22 cellular contexts compared by ENCODE assay signal in the genomic region with DNA sequence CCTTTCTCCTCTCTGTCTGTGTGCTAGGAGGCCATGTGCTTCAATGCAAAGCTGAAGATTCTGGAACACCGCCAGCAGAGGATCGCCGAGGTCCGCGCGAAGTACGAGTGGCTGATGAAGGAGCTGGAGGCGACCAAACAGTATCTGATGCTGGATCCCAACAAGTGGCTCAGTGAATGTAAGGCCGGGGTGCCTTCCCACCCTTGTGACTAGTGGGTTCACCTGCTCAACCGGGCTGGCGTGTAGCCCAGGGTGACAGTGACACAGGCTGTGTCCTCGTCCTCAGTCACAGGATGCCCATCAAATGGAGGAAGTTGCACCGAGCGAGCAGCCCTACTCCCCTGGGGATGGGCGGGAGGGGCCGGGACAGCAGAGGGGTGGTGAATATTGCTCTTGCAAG.
DNase-seq lines count a peak whose midpoint lies in the region; ATAC-seq and TF ChIP-seq lines count a peak whose summit lies in the region.
"Had no signal": no experiment of that assay in that cellular context is flagged by ENCODE, and none has a peak within 500 bp of the region (broad histone marks: within the 10 kb centered on the region; RNA-seq: fewer than 3 reads in every experiment).

No MANE protein-coding gene starts in this region.

- H3K27ac ChIP-seq in OCI-LY7 (ENCODE audit: low read depth, low read length, poor library complexity, severe bottlenecking): no peak overlapping the region
- no peak overlapping the region for H3K27ac ChIP-seq in spleen
- no peak overlapping the region for H3K27ac ChIP-seq in mammary epithelial cell (ENCODE audit: insufficient read depth, low read depth, low read length)
- H3K27ac ChIP-seq: A549, colonic mucosa, RWPE1, sigmoid colon had no signal

- no peak overlapping the region for H3K4me2 ChIP-seq in OCI-LY7 (ENCODE audit: low read length)
- no peak overlapping the region for H3K4me2 ChIP-seq in mammary epithelial cell (ENCODE audit: insufficient read depth, low read depth, low read length)
- H3K4me2 ChIP-seq: A549 had no signal

- H3K4me3 ChIP-seq in NB4 (ENCODE audit: low read depth, low read length): no peak overlapping the region
- H3K4me3 ChIP-seq in OCI-LY7 (ENCODE audit: low read depth, low read length, poor library complexity, severe bottlenecking): no peak overlapping the region
- no peak overlapping the region for H3K4me3 ChIP-seq in spleen
- H3K4me3 ChIP-seq in mammary epithelial cell (replicated peaks in 1 of 3; ENCODE audit: insufficient read depth in 1 of 3, low read depth in 2 of 3, low read length in 3 of 3): no peak overlapping the region
- H3K4me3 ChIP-seq: A549, colonic mucosa, sigmoid colon had no signal

- peak in 2 of 3 experiments; percentile 33 to 55 for DNase-seq in NCI-H1417 (lab: John Stamatoyannopoulos, UW)
- DNase-seq in NCI-H1417 treated with DMSO at 0.1 percent for 48 hours (lab: John Stamatoyannopoulos, UW): no peak
- peak; percentile 78 for DNase-seq in NB4 (ENCODE audit: low read depth)
- DNase-seq in OCI-LY7 (ENCODE audit: low spot score): peak; percentile 53
- peak; percentile 89 for DNase-seq in spleen
- DNase-seq in mammary epithelial cell: no peak
- no peak for DNase-seq in activated naive CD4-positive, alpha-beta T cell treated with anti-CD3 and anti-CD28 coated beads, Interleukin-2, amount 50 U/mL, for 16 hours
- DNase-seq in effector memory CD8-positive, alpha-beta T cell: no peak
- DNase-seq: activated CD4-positive, alpha-beta T cell treated with anti-CD3 and anti-CD28 coated beads for 36 hours; colonic mucosa; naive thymus-derived CD8-positive, alpha-beta T cell; NCI-H2081 treated with DMSO at 0.1 percent for 48 hours; sigmoid colon; stimulated activated CD4-positive, alpha-beta T cell treated with anti-CD3 and anti-CD28 coated beads, Interleukin-1b, Interleukin-23, amount 100 ng/mL, for 48 hours; SW 1271; trophoblast cell had no signal

- no peaks in the 10 kb centered on the region for H3K9me3 ChIP-seq in OCI-LY7 (ENCODE audit: low read length)
- no peaks in the 10 kb centered on the region for H3K9me3 ChIP-seq in spleen
- peaks cover 8% of the 10 kb centered on the region for H3K9me3 ChIP-seq in mammary epithelial cell (replicated peaks; ENCODE audit: insufficient read depth, low read length)
- H3K9me3 ChIP-seq: A549, colonic mucosa had no signal

- H3K27ac Mint-ChIP-seq in effector memory CD8-positive, alpha-beta T cell: no peak overlapping the region
- H3K27ac Mint-ChIP-seq: activated CD4-positive, alpha-beta T cell treated with anti-CD3 and anti-CD28 coated beads for 36 hours; activated T-helper 2 cell treated with anti-CD3 and anti-CD28 coated beads, Interferon-gamma antibody, Interleukin-2, Interleukin-4, amounts not matched to agents 10 μg/mL and 5 μg/mL and 100 μg/mL, durations not matched to agents 14 hours and 24 hours and 36 hours; CD14-positive monocyte; naive thymus-derived CD8-positive, alpha-beta T cell; stimulated activated naive CD8-positive, alpha-beta T cell treated with anti-CD3 and anti-CD28 coated beads, Interleukin-15, Interleukin-2, amounts not matched to agents 100 ng/mL and 50 ng/mL, for 24 hours had no signal

- H3K27me3 Mint-ChIP-seq in effector memory CD8-positive, alpha-beta T cell: no peaks in the 10 kb centered on the region
- H3K27me3 Mint-ChIP-seq: activated CD4-positive, alpha-beta T cell treated with anti-CD3 and anti-CD28 coated beads for 36 hours; naive thymus-derived CD8-positive, alpha-beta T cell; stimulated activated naive CD8-positive, alpha-beta T cell treated with anti-CD3 and anti-CD28 coated beads, Interleukin-15, Interleukin-2, amounts not matched to agents 100 ng/mL and 50 ng/mL, for 24 hours had no signal

- dilution Hi-C loops in mammary epithelial cell (cut with HindIII; ENCODE audit: low sequenced_read_pairs): no loop called here

- TF ChIP-seq POLR2A in NB4 (IDR thresholded peaks at IDR 0.05; ENCODE audit: extremely low read depth, insufficient read length): no peak
- no peak for TF ChIP-seq POLR2A in spleen (IDR thresholded peaks at IDR 0.05)

- ATAC-seq in effector memory CD8-positive, alpha-beta T cell (replicated peaks): no peak
- ATAC-seq: A549; activated CD4-positive, alpha-beta T cell treated with anti-CD3 and anti-CD28 coated beads for 36 hours; naive thymus-derived CD8-positive, alpha-beta T cell had no signal

- H3K36me3 ChIP-seq in OCI-LY7 (ENCODE audit: insufficient read depth, low read length): no peaks in the 10 kb centered on the region
- H3K36me3 ChIP-seq in spleen: no peaks in the 10 kb centered on the region
- H3K36me3 ChIP-seq in mammary epithelial cell (ENCODE audit: insufficient read depth, low read length): no peaks in the 10 kb centered on the region
- H3K36me3 ChIP-seq: colonic mucosa had no signal

- H3K9me3 Mint-ChIP-seq in effector memory CD8-positive, alpha-beta T cell: no peaks in the 10 kb centered on the region
- H3K9me3 Mint-ChIP-seq: activated T-helper 2 cell treated with anti-CD3 and anti-CD28 coated beads, Interferon-gamma antibody, Interleukin-2, Interleukin-4, amounts not matched to agents 10 μg/mL and 5 μg/mL and 100 μg/mL, durations not matched to agents 14 hours and 24 hours and 36 hours; stimulated activated naive CD8-positive, alpha-beta T cell treated with anti-CD3 and anti-CD28 coated beads, Interleukin-15, Interleukin-2, amounts not matched to agents 100 ng/mL and 50 ng/mL, for 24 hours had no signal

- H2AFZ ChIP-seq in OCI-LY7 (ENCODE audit: low read length) (no peak overlapping the region), mammary epithelial cell (ENCODE audit: low read depth, low read length) (no peak overlapping the region)

- peaks cover 8% of the 10 kb centered on the region for H3K4me1 ChIP-seq in OCI-LY7 (ENCODE audit: insufficient read depth, low read length, poor library complexity, severe bottlenecking)
- peaks cover 0 to 12% (median 2%) of the 10 kb centered on the region in 6 donors for H3K4me1 ChIP-seq in spleen
- no peaks in the 10 kb centered on the region for H3K4me1 ChIP-seq in mammary epithelial cell (ENCODE audit: insufficient read depth, low read length)
- H3K4me1 ChIP-seq: A549, colonic mucosa, sigmoid colon had no signal

- TF ChIP-seq CTCF in NB4 (IDR thresholded peaks at IDR 0.05; ENCODE audit: low read depth, low read length) (no peak), OCI-LY7 (conservative IDR thresholded peaks at IDR 0.05; ENCODE audit: low read length) (no peak), spleen (IDR thresholded peaks at IDR 0.05 in 8 of 11, conservative IDR thresholded peaks at IDR 0.05 in 3 of 11) (no peak), mammary epithelial cell (conservative IDR thresholded peaks at IDR 0.05 in 1 of 2, IDR thresholded peaks at IDR 0.05 in 1 of 2; ENCODE audit: extremely low read depth in 1 of 2, insufficient read depth in 1 of 2, low read depth in 1 of 2, low read length in 2 of 2) (no peak)

- in situ Hi-C loops in mammary epithelial cell (cut with MboI; ENCODE audit: low sequenced_read_pairs in 2 of 2): no loop called here

- no TSS peak for BruUV-seq in OCI-LY7 (replicated peaks; lab: Mats Ljungman, UMichigan)
- BruUV-seq in mammary epithelial cell (replicated peaks; lab: Mats Ljungman, UMichigan): no TSS peak

- H3K9ac ChIP-seq in mammary epithelial cell (ENCODE audit: insufficient read depth, low read length): no peak overlapping the region

- 70 to 79% (median 77%) methylated on average over 16 of the region's 16 CpGs for WGBS in spleen, 5 donors
- 78% methylated on average over 13 of the region's 16 CpGs for WGBS in mammary epithelial cell (ENCODE audit: low coverage, missing lambda C conversion rate)

- no peaks in the 10 kb centered on the region for H3K27me3 ChIP-seq in spleen (replicated peaks in 1 of 7)
- no peaks in the 10 kb centered on the region for H3K27me3 ChIP-seq in mammary epithelial cell (ENCODE audit: insufficient read depth, low read length)
- H3K27me3 ChIP-seq: colonic mucosa, sigmoid colon had no signal

- H3K4me1 Mint-ChIP-seq in effector memory CD8-positive, alpha-beta T cell (ENCODE audit: low read depth in 2 of 2): no peaks in the 10 kb centered on the region
- H3K4me1 Mint-ChIP-seq: activated CD4-positive, alpha-beta T cell treated with anti-CD3 and anti-CD28 coated beads for 36 hours; CD14-positive monocyte had no signal

- POLR2A ChIA-PET in OCI-LY7 (lab: Charles Lee): no interaction called here

- no peaks in the 10 kb centered on the region for H3K36me3 Mint-ChIP-seq in effector memory CD8-positive, alpha-beta T cell (ENCODE audit: insufficient read depth)

- no peaks in the 10 kb centered on the region for H3K79me2 ChIP-seq in OCI-LY7 (ENCODE audit: insufficient read depth, low read depth, low read length)
- no peaks in the 10 kb centered on the region for H3K79me2 ChIP-seq in mammary epithelial cell (ENCODE audit: insufficient read depth, low read length)

- no peak overlapping the region for H3K4me3 Mint-ChIP-seq in effector memory CD8-positive, alpha-beta T cell
- H3K4me3 Mint-ChIP-seq: activated CD4-positive, alpha-beta T cell treated with anti-CD3 and anti-CD28 coated beads for 36 hours; brain; CD14-positive monocyte; naive thymus-derived CD8-positive, alpha-beta T cell; stimulated activated naive CD8-positive, alpha-beta T cell treated with anti-CD3 and anti-CD28 coated beads, Interleukin-15, Interleukin-2, amounts not matched to agents 100 ng/mL and 50 ng/mL, for 24 hours had no signal

- no peaks in the 10 kb centered on the region for H3K9me2 ChIP-seq in OCI-LY7 (ENCODE audit: insufficient read depth, low read length)

- H4K20me1 ChIP-seq in OCI-LY7 (ENCODE audit: insufficient read depth, low read length) (no peaks in the 10 kb centered on the region), mammary epithelial cell (ENCODE audit: insufficient read depth, low read length) (no peaks in the 10 kb centered on the region)

- CTCF ChIA-PET in OCI-LY7 (lab: Charles Lee; ENCODE audit: unreplicated experiment): no interaction called here
- CTCF ChIA-PET in mammary epithelial cell (lab: Charles Lee; ENCODE audit: low non-redundant PET): no interaction called here

- intact Hi-C loops in OCI-LY7 (cut with micrococcal nuclease; ENCODE audit: unreplicated experiment): no loop called here
- intact Hi-C loops in spleen (cut with DNase I; ENCODE audit: low total_unique reads): no loop called here
- intact Hi-C loops in mammary epithelial cell (cut with micrococcal nuclease): no loop called here

Comparison
In these comparisons a context has a peak if more than half of its experiments do, and no peak if none do; other contexts are left out.
1. DNase-seq: peak in NCI-H1417 (2 of 3), NB4 (single experiment), OCI-LY7 (single experiment) and spleen (single experiment); none in NCI-H1417 treated with DMSO at 0.1 percent for 48 hours (single experiment), mammary epithelial cell (single experiment), activated naive CD4-positive, alpha-beta T cell treated with anti-CD3 and anti-CD28 coated beads, Interleukin-2, amount 50 U/mL, for 16 hours (single experiment) and effector memory CD8-positive, alpha-beta T cell (0 of 3).